In genomic region chr9:119941081-119941480, GRCh38 we compare ENCODE assay signal across 1 cellular context.
TF ChIP-seq lines count a peak whose summit lies in the region.

No MANE protein-coding gene starts in this region.

TF ChIP-seq in H1, 55 proteins besides CTCF, POLR2A, EP300 and RAD21 (continued from another document):
- TF ChIP-seq CHD7 (IDR thresholded peaks at IDR 0.05; ENCODE audit: insufficient replicate concordance, low read length): no peak
- TF ChIP-seq CBX5 (IDR thresholded peaks at IDR 0.05; ENCODE audit: low read depth, low read length): no peak
- TF ChIP-seq EZH2 (IDR thresholded peaks at IDR 0.05; ENCODE audit: low read depth, low read length, severe bottlenecking): no peak
- no peak for TF ChIP-seq BACH1 (IDR thresholded peaks at IDR 0.05; ENCODE audit: low read length)
- no peak for TF ChIP-seq JUND (IDR thresholded peaks at IDR 0.05; ENCODE audit: low read length)
